18 cellular contexts compared by ENCODE assay signal in genomic region chr1:92970990-92971689, GRCh38. TPM values are rescaled to one million over a fixed set of nuclear protein-coding genes. Genes with fewer than 3 reads are reported as not detected.
DNase-seq lines count a peak whose midpoint lies in the region; ATAC-seq and TF ChIP-seq lines count a peak whose summit lies in the region.
"Had no signal": no experiment of that assay in that cellular context is flagged by ENCODE, and none has a peak within 500 bp of the region (broad histone marks: within the 10 kb centered on the region; RNA-seq: fewer than 3 reads in every experiment).

No MANE protein-coding gene starts in this region.

- DNase-seq in Right ventricle myocardium superior (no peak), right atrium auricular region (ENCODE audit: low spot score) (no peak), left cardiac atrium (no peak), NCI-H1417 treated with DMSO at 0.1 percent for 48 hours (lab: John Stamatoyannopoulos, UW) (no peak), head of caudate nucleus (no peak), HAP-1 (ENCODE audit: low spot score in 2 of 2) (no peak)
- no peak for DNase-seq in activated T-helper 1 cell treated with anti-CD3 and anti-CD28 coated beads, Interleukin-12 subunit alpha, Interleukin-12 subunit beta, Interleukin-2, Interleukin-4 antibody, amounts not matched to agents 30 ng/mL and 10 ng/mL and 1 ng/mL, durations not matched to agents 14 hours and 24 hours and 36 hours (ENCODE audit: low spot score)
- DNase-seq: DMS 273 treated with DMSO at 0.1 percent for 48 hours, H7, IMR-90, Kasumi-1, NCI-H1105 treated with DMSO at 0.1 percent for 48 hours, NCI-H1930, NCI-H2171, NCI-H446, NCI-H69, PC-3 had no signal

- intact Hi-C loops in Right ventricle myocardium superior (cut with DNase I) (no loop called here), left cardiac atrium (cut with DNase I) (no loop called here), head of caudate nucleus (cut with DNase I) (no loop called here)
- intact Hi-C loops in activated T-helper 1 cell treated with anti-CD3 and anti-CD28 coated beads, Interleukin-12 subunit alpha, Interleukin-12 subunit beta, Interleukin-2, Interleukin-4 antibody, amounts not matched to agents 30 ng/mL and 10 ng/mL and 1 ng/mL, durations not matched to agents 14 hours and 24 hours and 36 hours (cut with micrococcal nuclease): loop anchor here (10.0 kb wide), 1 partner anchor 1166 kb away; no protein-coding TSS in a partner anchor

- TF ChIP-seq CTCF in right atrium auricular region (IDR thresholded peaks at IDR 0.05): no peak

- H3K27ac Mint-ChIP-seq in activated T-helper 1 cell treated with anti-CD3 and anti-CD28 coated beads, Interleukin-12 subunit alpha, Interleukin-12 subunit beta, Interleukin-2, Interleukin-4 antibody, amounts not matched to agents 30 ng/mL and 10 ng/mL and 1 ng/mL, durations not matched to agents 14 hours and 24 hours and 36 hours: peak overlapping the region; percentile 34

- H3K9me3 Mint-ChIP-seq in activated T-helper 1 cell treated with anti-CD3 and anti-CD28 coated beads, Interleukin-12 subunit alpha, Interleukin-12 subunit beta, Interleukin-2, Interleukin-4 antibody, amounts not matched to agents 30 ng/mL and 10 ng/mL and 1 ng/mL, durations not matched to agents 14 hours and 24 hours and 36 hours: no peaks in the 10 kb centered on the region

- no peaks in the 10 kb centered on the region for H3K27me3 Mint-ChIP-seq in activated T-helper 1 cell treated with anti-CD3 and anti-CD28 coated beads, Interleukin-12 subunit alpha, Interleukin-12 subunit beta, Interleukin-2, Interleukin-4 antibody, amounts not matched to agents 30 ng/mL and 10 ng/mL and 1 ng/mL, durations not matched to agents 14 hours and 24 hours and 36 hours (ENCODE audit: insufficient read depth)

- H3K4me1 ChIP-seq in right atrium auricular region (no peaks in the 10 kb centered on the region), HAP-1 (no peaks in the 10 kb centered on the region)

- ATAC-seq in Right ventricle myocardium superior (ENCODE audit: poor library complexity) (peak; percentile 85), left cardiac atrium (peak; percentile 37 to 47)
- ATAC-seq: PC-3 had no signal

- peaks cover 62% of the 10 kb centered on the region for H3K4me1 Mint-ChIP-seq in activated T-helper 1 cell treated with anti-CD3 and anti-CD28 coated beads, Interleukin-12 subunit alpha, Interleukin-12 subunit beta, Interleukin-2, Interleukin-4 antibody, amounts not matched to agents 30 ng/mL and 10 ng/mL and 1 ng/mL, durations not matched to agents 14 hours and 24 hours and 36 hours (ENCODE audit: low read depth)

- H3K27me3 ChIP-seq in right atrium auricular region (no peaks in the 10 kb centered on the region), HAP-1 (ENCODE audit: low read depth) (peaks cover 42% of the 10 kb centered on the region)

- H3K36me3 Mint-ChIP-seq in activated T-helper 1 cell treated with anti-CD3 and anti-CD28 coated beads, Interleukin-12 subunit alpha, Interleukin-12 subunit beta, Interleukin-2, Interleukin-4 antibody, amounts not matched to agents 30 ng/mL and 10 ng/mL and 1 ng/mL, durations not matched to agents 14 hours and 24 hours and 36 hours (ENCODE audit: low read depth): no peaks in the 10 kb centered on the region

- in situ Hi-C loops in HAP-1 (cut with MboI; ENCODE audit: low sequenced_read_pairs): no loop called here

- no peak overlapping the region for H3K4me3 Mint-ChIP-seq in activated T-helper 1 cell treated with anti-CD3 and anti-CD28 coated beads, Interleukin-12 subunit alpha, Interleukin-12 subunit beta, Interleukin-2, Interleukin-4 antibody, amounts not matched to agents 30 ng/mL and 10 ng/mL and 1 ng/mL, durations not matched to agents 14 hours and 24 hours and 36 hours

- H3K9me3 ChIP-seq in right atrium auricular region: no peaks in the 10 kb centered on the region
- no peaks in the 10 kb centered on the region for H3K9me3 ChIP-seq in HAP-1

- H3K4me3 ChIP-seq in right atrium auricular region: no peak overlapping the region
- no peak overlapping the region for H3K4me3 ChIP-seq in HAP-1

- H3K27ac ChIP-seq in right atrium auricular region: peak overlapping the region in 1 of 2 donors; percentile 7
- H3K27ac ChIP-seq: C4-2B had no signal

- H3K36me3 ChIP-seq in right atrium auricular region (no peaks in the 10 kb centered on the region), HAP-1 (replicated peaks) (no peaks in the 10 kb centered on the region)

RNA-seq across cellular contexts. Expression of gene DIPK1A, which starts 9.9 kb away (rescaled TPM):
- total RNA-seq in Right ventricle myocardium superior (7.0 TPM), right atrium auricular region (1 to 10 TPM; 5.9 to 7.9 TPM), left cardiac atrium (1 to 10 TPM; 7.4 to 8.6 TPM)
- total RNA-seq in activated T-helper 1 cell treated with anti-CD3 and anti-CD28 coated beads, Interleukin-12 subunit alpha, Interleukin-12 subunit beta, Interleukin-2, Interleukin-4 antibody, amounts not matched to agents 30 ng/mL and 10 ng/mL and 1 ng/mL, durations not matched to agents 14 hours and 24 hours and 36 hours: 20.3 and 20.8 TPM in 2 replicates
